Comparison of ENCODE assay signal across 1 cellular context in genomic region chr15:75023194-75024101, GRCh38.
TF ChIP-seq lines count a peak whose summit lies in the region.

TSS of gene PPCDC (plus strand) at chr15:75023590. CDS start at chr15:75028319, 4,729 bp downstream.

TF ChIP-seq in GM12878, 131 proteins besides CTCF, POLR2A, EP300 and RAD21 (continued from another document and continues in another):
- TF ChIP-seq ZNF592 (IDR thresholded peaks at IDR 0.05), result no peak
- no peak for TF ChIP-seq YBX1 (IDR thresholded peaks at IDR 0.05)
- TF ChIP-seq NR2F1 (conservative IDR thresholded peaks at IDR 0.05), result no peak
- 0 out of 2 replicates have a peak, but pooled peaks have one; percentile 18 for TF ChIP-seq NRF1 (conservative IDR thresholded peaks at IDR 0.05; ENCODE audit: low read depth, low read length)
- 0 out of 2 replicates have a peak, but pooled peaks have one; percentile 5 for TF ChIP-seq NR2C1 (IDR thresholded peaks at IDR 0.05)
- peak; percentile 84 for TF ChIP-seq NBN (IDR thresholded peaks at IDR 0.05)
- TF ChIP-seq DPF2 (IDR thresholded peaks at IDR 0.05), result peak; percentile 82
- TF ChIP-seq ATF3 (IDR thresholded peaks at IDR 0.05; ENCODE audit: borderline replicate concordance, extremely low read depth, low read depth, low read length), result no peak
- no peak for TF ChIP-seq ESRRA (IDR thresholded peaks at IDR 0.05; ENCODE audit: low read length)
- TF ChIP-seq EGR1 (IDR thresholded peaks at IDR 0.05; ENCODE audit: borderline replicate concordance in 1 of 2, low read depth in 2 of 2, low read length in 2 of 2), result peak in 1 of 2 experiments; percentile 38; a peak in 1 of 3 replicates
- TF ChIP-seq BHLHE40 (IDR thresholded peaks at IDR 0.05; ENCODE audit: borderline replicate concordance in 1 of 2, low read depth in 2 of 2, low read length in 1 of 2), result peak; percentile 90 to 95
- no peak for TF ChIP-seq ATF7 (IDR thresholded peaks at IDR 0.05; ENCODE audit: low read depth)
- TF ChIP-seq SIX5 (IDR thresholded peaks at IDR 0.05; ENCODE audit: low read depth, low read length, severe bottlenecking), result peak; percentile 96
- TF ChIP-seq CHD4 (IDR thresholded peaks at IDR 0.05), result no peak
- 0 out of 2 replicates have a peak, but pooled peaks have one; percentile 50 for TF ChIP-seq SREBF1 (IDR thresholded peaks at IDR 0.05; ENCODE audit: low read length)
- TF ChIP-seq ASH2L (IDR thresholded peaks at IDR 0.05; ENCODE audit: borderline replicate concordance, low read depth), result peak; percentile 39; the same call in 1 of the 2 replicates
- TF ChIP-seq ATF2 (IDR thresholded peaks at IDR 0.05; ENCODE audit: low read length), result no peak
- no peak for TF ChIP-seq IKZF2 (IDR thresholded peaks at IDR 0.05)
- TF ChIP-seq GABPA (IDR thresholded peaks at IDR 0.05; ENCODE audit: low read depth), result no peak
- no peak for TF ChIP-seq MAX (IDR thresholded peaks at IDR 0.05; ENCODE audit: low read depth, low read length)
- peak; percentile 93 for TF ChIP-seq BRCA1 (IDR thresholded peaks at IDR 0.05; ENCODE audit: low read depth, low read length)
- TF ChIP-seq MEF2B (IDR thresholded peaks at IDR 0.05; ENCODE audit: partially characterized antibody, poor library complexity, severe bottlenecking), result no peak
- no peak; the same call in 1 of the 2 replicates for TF ChIP-seq EED (IDR thresholded peaks at IDR 0.05; ENCODE audit: low read depth)
- TF ChIP-seq MXI1 (IDR thresholded peaks at IDR 0.05; ENCODE audit: low read depth, low read length), result no peak; the same call in 1 of the 2 replicates
- TF ChIP-seq HSF1 (IDR thresholded peaks at IDR 0.05; ENCODE audit: low read depth, low read length), result no peak
- peak; percentile 86; the same call in 1 of the 2 replicates for TF ChIP-seq BACH1 (IDR thresholded peaks at IDR 0.05; ENCODE audit: borderline replicate concordance)
- TF ChIP-seq ZNF622 (IDR thresholded peaks at IDR 0.05), result no peak
- TF ChIP-seq EZH2 (IDR thresholded peaks at IDR 0.05; ENCODE audit: borderline replicate concordance, control insufficient read depth, low read depth, low read length), result no peak
- no peak for TF ChIP-seq HDAC6 (IDR thresholded peaks at IDR 0.05; ENCODE audit: unreplicated experiment)
- no peak for TF ChIP-seq SMC3 (IDR thresholded peaks at IDR 0.05; ENCODE audit: borderline replicate concordance, low read length)
- peak; percentile 96 for TF ChIP-seq IKZF1 (conservative IDR thresholded peaks at IDR 0.05)
- no peak for TF ChIP-seq STAT3 (IDR thresholded peaks at IDR 0.05; ENCODE audit: low read depth, low read length)
- TF ChIP-seq ZBTB33 (IDR thresholded peaks at IDR 0.05), result no peak
- TF ChIP-seq RELB (IDR thresholded peaks at IDR 0.05; ENCODE audit: low read depth), result peak; percentile 66
- TF ChIP-seq NR2C2 (IDR thresholded peaks at IDR 0.05; ENCODE audit: borderline replicate concordance, control insufficient read depth, insufficient read length, low read depth), result no peak
- no peak for TF ChIP-seq NFYA (IDR thresholded peaks at IDR 0.05; ENCODE audit: borderline replicate concordance, low read depth, low read length)
- peak; percentile 88 for TF ChIP-seq IRF5 (IDR thresholded peaks at IDR 0.05; ENCODE audit: borderline replicate concordance)
- no peak for TF ChIP-seq BCLAF1 (IDR thresholded peaks at IDR 0.05)
- no peak for TF ChIP-seq CUX1 (IDR thresholded peaks at IDR 0.05; ENCODE audit: insufficient replicate concordance, low read depth, low read length)
- TF ChIP-seq ZNF24 (IDR thresholded peaks at IDR 0.05), result no peak
